Comparison of ENCODE assay signal across 12 cellular contexts in the genomic region with DNA sequence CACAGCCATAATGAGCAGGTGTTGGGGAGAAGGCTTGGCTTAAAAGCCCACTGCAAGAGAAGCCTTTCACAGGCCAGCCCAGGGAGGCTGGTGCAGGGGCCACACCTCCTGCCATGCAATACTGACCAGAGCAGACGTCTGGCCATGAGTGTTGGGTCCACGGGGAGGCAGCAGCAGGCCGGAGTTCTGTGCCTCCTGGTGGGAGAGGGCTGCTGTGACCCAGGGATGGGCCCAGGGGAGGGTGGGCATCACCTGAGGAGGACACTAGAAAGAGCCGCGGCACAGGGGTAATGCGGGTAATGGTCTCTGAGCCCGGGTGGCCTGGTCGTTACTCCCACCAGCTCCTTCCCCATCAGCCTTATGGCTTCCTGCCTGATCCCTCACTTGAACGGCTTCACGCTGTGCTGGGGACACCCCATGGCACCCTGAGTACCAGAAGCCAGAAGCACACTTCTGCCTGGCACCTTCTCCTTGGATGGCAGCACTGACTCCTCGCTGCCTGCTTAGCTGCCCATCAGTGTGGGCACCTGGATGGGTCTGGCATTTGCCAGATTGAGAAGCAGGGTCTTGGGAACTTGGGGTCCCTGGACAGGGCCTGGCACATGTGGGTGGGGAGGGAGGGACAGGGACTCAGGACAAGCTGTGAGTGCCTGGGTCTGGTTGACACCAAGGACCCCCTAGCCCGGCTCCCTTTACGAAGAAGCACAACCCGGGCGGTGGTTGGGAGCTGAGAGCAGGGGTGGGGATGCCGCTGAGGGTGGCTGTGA.
DNase-seq lines count a peak whose midpoint lies in the region; ATAC-seq and TF ChIP-seq lines count a peak whose summit lies in the region.
"Had no signal": no experiment of that assay in that cellular context is flagged by ENCODE, and none has a peak within 500 bp of the region (broad histone marks: within the 10 kb centered on the region; RNA-seq: fewer than 3 reads in every experiment).

No MANE protein-coding gene starts in this region.

- DNase-seq in RWPE2 (ENCODE audit: low spot score) (peak; percentile 81), mesothelial cell of epicardium (ENCODE audit: low spot score in 2 of 2, unreplicated experiment in 2 of 2) (no peak), SIG-M5 treated with dmso at 0.1 percent for 504 hours (lab: John Stamatoyannopoulos, UW; ENCODE audit: unreplicated experiment) (no peak), PC-3 (no peak), aorta (no peak)
- DNase-seq in effector memory CD4-positive, alpha-beta T cell: no peak
- DNase-seq: NCI-H345; stimulated activated CD4-positive, alpha-beta T cell treated with anti-CD3 and anti-CD28 coated beads, Interleukin-2, amount 100 ng/mL, for 24 hours; stimulated activated naive B cell treated with anti-CD40 and anti-IgM and Interleukin-4, amounts not matched to agents 10 μg/mL and 1 μg/mL and 100 μg/mL, for 72 hours had no signal

- H3K36me3 Mint-ChIP-seq in mesothelial cell of epicardium: peaks cover 11% of the 10 kb centered on the region
- H3K36me3 Mint-ChIP-seq: stimulated activated naive B cell treated with anti-CD40 and anti-IgM and Interleukin-4, amounts not matched to agents 10 μg/mL and 1 μg/mL and 100 μg/mL, for 72 hours had no signal

- no peaks in the 10 kb centered on the region for H3K27me3 ChIP-seq in RWPE2 (ENCODE audit: insufficient read depth, poor library complexity, severe bottlenecking)
- H3K27me3 ChIP-seq in effector memory CD4-positive, alpha-beta T cell (replicated peaks; ENCODE audit: control insufficient read depth, insufficient read depth, low read length, poor library complexity, severe bottlenecking): no peaks in the 10 kb centered on the region
- no peaks in the 10 kb centered on the region for H3K27me3 ChIP-seq in subcutaneous abdominal adipose tissue (ENCODE audit: control insufficient read depth in 5 of 5, insufficient read depth in 4 of 5, low read length in 5 of 5)
- H3K27me3 ChIP-seq in PC-3 (ENCODE audit: low read length): no peaks in the 10 kb centered on the region
- no peaks in the 10 kb centered on the region for H3K27me3 ChIP-seq in aorta (ENCODE audit: control insufficient read depth in 1 of 2, insufficient read depth in 2 of 2, low read length in 1 of 2)

- H3K4me3 ChIP-seq in RWPE2 (ENCODE audit: severe bottlenecking): no peak overlapping the region
- no peak overlapping the region for H3K4me3 ChIP-seq in effector memory CD4-positive, alpha-beta T cell (ENCODE audit: insufficient read depth, low read depth, low read length, poor library complexity, severe bottlenecking)
- H3K4me3 ChIP-seq in subcutaneous abdominal adipose tissue (ENCODE audit: low read depth in 1 of 5, low read length in 5 of 5): no peak overlapping the region
- H3K4me3 ChIP-seq in PC-3 (ENCODE audit: low read length): no peak overlapping the region
- H3K4me3 ChIP-seq in aorta (ENCODE audit: low read length in 2 of 2): no peak overlapping the region

- H3K4me1 ChIP-seq in RWPE2 (ENCODE audit: insufficient read depth, poor library complexity, severe bottlenecking) (peaks cover 8% of the 10 kb centered on the region), subcutaneous abdominal adipose tissue (ENCODE audit: control insufficient read depth in 5 of 5, insufficient read depth in 5 of 5, low read length in 5 of 5) (peaks cover 3 to 88% (median 66%) of the 10 kb centered on the region in 5 donors), PC-3 (ENCODE audit: insufficient read depth, low read length) (no peaks in the 10 kb centered on the region), aorta (ENCODE audit: control insufficient read depth in 1 of 2, insufficient read depth in 2 of 2, low read length in 2 of 2) (no peaks in the 10 kb centered on the region)
- no peaks in the 10 kb centered on the region for H3K4me1 ChIP-seq in effector memory CD4-positive, alpha-beta T cell (ENCODE audit: control insufficient read depth, insufficient read depth, low read length, poor library complexity, severe bottlenecking)

- CTCF ChIA-PET in PC-3 (lab: Charles Lee): no interaction called here

- H3K9me3 ChIP-seq in RWPE2 (ENCODE audit: severe bottlenecking) (no peaks in the 10 kb centered on the region), subcutaneous abdominal adipose tissue (ENCODE audit: control insufficient read depth in 5 of 5, low read length in 5 of 5) (no peaks in the 10 kb centered on the region), PC-3 (ENCODE audit: low read length) (no peaks in the 10 kb centered on the region), aorta (ENCODE audit: control insufficient read depth, low read length) (no peaks in the 10 kb centered on the region)
- H3K9me3 ChIP-seq in effector memory CD4-positive, alpha-beta T cell (ENCODE audit: control insufficient read depth, low read length): no peaks in the 10 kb centered on the region

- ATAC-seq in RWPE2 (ENCODE audit: low read depth) (no peak), HG03045 (IDR thresholded peaks at IDR 0.05; ENCODE audit: unreplicated experiment) (no peak), PC-3 (no peak), aorta (ENCODE audit: low FRiP score) (no peak)
- ATAC-seq: Panc1; stimulated activated naive B cell treated with anti-CD40 and anti-IgM and Interleukin-4, amounts not matched to agents 10 μg/mL and 1 μg/mL and 100 μg/mL, for 72 hours had no signal

- H2AFZ ChIP-seq in PC-3 (ENCODE audit: low read length): no peak overlapping the region

- H3K27ac Mint-ChIP-seq in mesothelial cell of epicardium: peak overlapping the region; percentile 75

- no peaks in the 10 kb centered on the region for H3K79me2 ChIP-seq in PC-3 (ENCODE audit: low read length)

- H3K9me2 ChIP-seq in PC-3 (replicated peaks; ENCODE audit: low read length): no peaks in the 10 kb centered on the region

- H3K4me2 ChIP-seq in PC-3 (ENCODE audit: low read length): no peak overlapping the region

- POLR2A ChIA-PET in PC-3 (lab: Charles Lee; ENCODE audit: unreplicated experiment): no interaction called here

- H3K36me3 ChIP-seq in RWPE2 (ENCODE audit: low read depth): no peaks in the 10 kb centered on the region
- H3K36me3 ChIP-seq in effector memory CD4-positive, alpha-beta T cell (ENCODE audit: control insufficient read depth, insufficient read depth, low read length): peaks cover 21% of the 10 kb centered on the region
- H3K36me3 ChIP-seq in subcutaneous abdominal adipose tissue (ENCODE audit: control insufficient read depth in 5 of 5, insufficient read depth in 5 of 5, low read length in 5 of 5): peaks cover 0 to 13% (median 6%) of the 10 kb centered on the region in 5 donors
- no peaks in the 10 kb centered on the region for H3K36me3 ChIP-seq in PC-3 (ENCODE audit: low read depth, low read length)
- H3K36me3 ChIP-seq in aorta (ENCODE audit: control insufficient read depth in 1 of 2, insufficient read depth in 2 of 2, low read length in 1 of 2): no peaks in the 10 kb centered on the region

- no peaks in the 10 kb centered on the region for H3K9me3 Mint-ChIP-seq in mesothelial cell of epicardium
- H3K9me3 Mint-ChIP-seq: stimulated activated naive B cell treated with anti-CD40 and anti-IgM and Interleukin-4, amounts not matched to agents 10 μg/mL and 1 μg/mL and 100 μg/mL, for 72 hours had no signal

- intact Hi-C loops in PC-3 (cut with micrococcal nuclease) (no loop called here), aorta (cut with DNase I) (no loop called here)

- H3F3A ChIP-seq in PC-3 (ENCODE audit: low read length, unreplicated experiment): no peaks in the 10 kb centered on the region

- H4K20me1 ChIP-seq in PC-3 (ENCODE audit: low read length): no peaks in the 10 kb centered on the region

- H3K27me3 Mint-ChIP-seq in mesothelial cell of epicardium (ENCODE audit: low read depth): no peaks in the 10 kb centered on the region
- H3K27me3 Mint-ChIP-seq: stimulated activated naive B cell treated with anti-CD40 and anti-IgM and Interleukin-4, amounts not matched to agents 10 μg/mL and 1 μg/mL and 100 μg/mL, for 72 hours had no signal

- H3K4me1 Mint-ChIP-seq in mesothelial cell of epicardium: peaks cover 34% of the 10 kb centered on the region

- no peak overlapping the region for H3K4me3 Mint-ChIP-seq in mesothelial cell of epicardium
- H3K4me3 Mint-ChIP-seq: stimulated activated naive B cell treated with anti-CD40 and anti-IgM and Interleukin-4, amounts not matched to agents 10 μg/mL and 1 μg/mL and 100 μg/mL, for 72 hours had no signal

- BruUV-seq in PC-3 (replicated peaks; lab: Mats Ljungman, UMichigan): no TSS peak

- 80 to 90% methylated on average over 16 of the region's 16 CpGs for WGBS in aorta, 2 donors

- TF ChIP-seq CTCF in RWPE2 (IDR thresholded peaks at IDR 0.05; ENCODE audit: poor library complexity, severe bottlenecking) (no peak), mesothelial cell of epicardium (IDR thresholded peaks at IDR 0.05; ENCODE audit: unreplicated experiment) (no peak), PC-3 (conservative IDR thresholded peaks at IDR 0.05; ENCODE audit: low read depth, low read length) (no peak)

- H3K27ac ChIP-seq in RWPE2 (ENCODE audit: poor library complexity, severe bottlenecking): no peak overlapping the region
- peak overlapping the region; percentile 20 for H3K27ac ChIP-seq in effector memory CD4-positive, alpha-beta T cell (ENCODE audit: insufficient read depth, low read length, poor library complexity, severe bottlenecking)
- peak overlapping the region; percentile 70 for H3K27ac ChIP-seq in subcutaneous abdominal adipose tissue (ENCODE audit: low read depth, low read length)
- H3K27ac ChIP-seq in PC-3 (ENCODE audit: low read length): no peak overlapping the region
- no peak overlapping the region for H3K27ac ChIP-seq in aorta (ENCODE audit: low read depth in 1 of 2, low read length in 2 of 2)

- H3K9ac ChIP-seq in subcutaneous abdominal adipose tissue (ENCODE audit: low read length in 5 of 5) (peak overlapping the region in 2 of 5 donors; percentile 0 to 50), PC-3 (ENCODE audit: low read length) (no peak overlapping the region)

Comparison
In these comparisons a context has a peak if more than half of its experiments do, and no peak if none do; other contexts are left out.
1. H3K27ac ChIP-seq: peak in effector memory CD4-positive, alpha-beta T cell (single experiment) and subcutaneous abdominal adipose tissue (single experiment); none in RWPE2 (single experiment), PC-3 (single experiment) and aorta (0 of 2).